ENCODE assay signal across 14 cellular contexts in the genomic region with DNA sequence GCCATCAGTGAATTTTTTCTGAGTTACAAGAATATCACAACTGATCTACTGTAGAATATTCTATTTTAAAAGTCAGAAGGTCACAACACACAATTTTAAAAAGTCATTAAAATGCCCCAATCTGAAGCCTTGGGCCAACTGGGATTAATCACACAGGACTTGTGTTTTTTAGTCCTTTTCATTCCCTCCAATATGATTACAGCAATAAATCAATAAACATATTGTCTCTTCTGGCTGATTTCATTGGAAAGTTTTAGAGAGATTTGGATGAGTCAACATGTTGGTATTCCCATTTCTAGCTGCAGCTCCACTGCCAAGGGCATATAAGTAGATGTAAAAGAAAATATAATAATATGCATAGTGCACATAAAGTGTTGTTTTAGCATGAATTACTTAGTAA.
DNase-seq lines count a peak whose midpoint lies in the region; FAIRE-seq and TF ChIP-seq lines count a peak whose summit lies in the region.
"Had no signal": no experiment of that assay in that cellular context is flagged by ENCODE, and none has a peak within 500 bp of the region (broad histone marks: within the 10 kb centered on the region; RNA-seq: fewer than 3 reads in every experiment).

No MANE protein-coding gene starts in this region.

- peak overlapping the region in 6 of 8 donors; percentile 31 to 87 (median 65) for H3K27ac Mint-ChIP-seq in CD8-positive, alpha-beta memory T cell

- no peaks in the 10 kb centered on the region for H3K36me3 ChIP-seq in CD8-positive, alpha-beta memory T cell (ENCODE audit: insufficient read depth, low read length)
- H3K36me3 ChIP-seq in bronchial epithelial cell (ENCODE audit: control insufficient read depth, insufficient read depth, low read length), result peaks cover 2% of the 10 kb centered on the region
- H3K36me3 ChIP-seq: right lobe of liver had no signal

- peaks cover 37 to 66% (median 57%) of the 10 kb centered on the region in 3 donors for H3K4me1 Mint-ChIP-seq in CD8-positive, alpha-beta memory T cell

- POLR2A ChIA-PET in CD8-positive, alpha-beta memory T cell (lab: Charles Lee), result no interaction called here

- no peak for DNase-seq in CD8-positive, alpha-beta memory T cell
- peak; percentile 11 for DNase-seq in LoVo (ENCODE audit: low spot score)
- DNase-seq in bronchial epithelial cell (ENCODE audit: low read depth), result peak; percentile 59
- DNase-seq in lung microvascular endothelial cell (ENCODE audit: low read depth in 2 of 2), result peak; percentile 48 to 56
- DNase-seq in HuH-7 (ENCODE audit: low spot score), result no peak
- DNase-seq in NCI-H146 treated with DMSO at 0.1 percent for 48 hours (lab: John Stamatoyannopoulos, UW; ENCODE audit: unreplicated experiment), result no peak
- DNase-seq in NCI-H1048 (lab: John Stamatoyannopoulos, UW), result no peak
- DNase-seq in NCI-H2081 treated with DMSO at 0.1 percent for 48 hours (lab: John Stamatoyannopoulos, UW), result no peak
- DNase-seq: activated CD4-positive, alpha-beta T cell treated with anti-CD3 and anti-CD28 coated beads for 48 hours; activated effector memory CD4-positive, alpha-beta T cell treated with anti-CD3 and anti-CD28 coated beads, Interleukin-2, amount 50 U/mL, for 16 hours; Calu3; NCI-H526; right lobe of liver had no signal

- CTCF ChIA-PET in CD8-positive, alpha-beta memory T cell (lab: Charles Lee), result interaction anchor here (1.4 to 2.1 kb wide), 4 partner anchors 11 to 82 kb away, joined by 3 to 5 read pairs (median 3); no protein-coding TSS in a partner anchor

- peaks cover 15 to 65% (median 23%) of the 10 kb centered on the region in 3 donors for H3K36me3 Mint-ChIP-seq in CD8-positive, alpha-beta memory T cell

- no peaks in the 10 kb centered on the region for H3K9me3 ChIP-seq in CD8-positive, alpha-beta memory T cell (ENCODE audit: low read length)
- H3K9me3 ChIP-seq: right lobe of liver had no signal

- no peak overlapping the region for H3K4me3 ChIP-seq in CD8-positive, alpha-beta memory T cell (ENCODE audit: low read length)
- no peak overlapping the region for H3K4me3 ChIP-seq in bronchial epithelial cell (ENCODE audit: low read depth, low read length)
- H3K4me3 ChIP-seq: GM12878, right lobe of liver had no signal

- H3K4me1 ChIP-seq in CD8-positive, alpha-beta memory T cell (ENCODE audit: insufficient read depth, low read length), result peaks cover 30% of the 10 kb centered on the region
- H3K4me1 ChIP-seq: right lobe of liver had no signal

- H3K4me3 Mint-ChIP-seq in CD8-positive, alpha-beta memory T cell, result no peak overlapping the region

- FAIRE-seq in bronchial epithelial cell (lab: Jason Lieb, UNC), result no peak
- FAIRE-seq: GM12878 had no signal

- no peaks in the 10 kb centered on the region for H3K9me3 Mint-ChIP-seq in CD8-positive, alpha-beta memory T cell

- H3K27me3 ChIP-seq in CD8-positive, alpha-beta memory T cell (ENCODE audit: insufficient read depth, low read length, poor library complexity, severe bottlenecking), result no peaks in the 10 kb centered on the region
- H3K27me3 ChIP-seq in bronchial epithelial cell (ENCODE audit: control insufficient read depth, insufficient read depth, low read length), result no peaks in the 10 kb centered on the region
- H3K27me3 ChIP-seq: right lobe of liver had no signal

- no peak overlapping the region for H3K27ac ChIP-seq in CD8-positive, alpha-beta memory T cell (ENCODE audit: low read depth, low read length)
- H3K27ac ChIP-seq: right lobe of liver had no signal

- H3K27me3 Mint-ChIP-seq in CD8-positive, alpha-beta memory T cell, result no peaks in the 10 kb centered on the region

- no peak for TF ChIP-seq CTCF in bronchial epithelial cell (IDR thresholded peaks at IDR 0.05; ENCODE audit: insufficient read depth, low read length, severe bottlenecking)

Comparison
In these comparisons a context has a peak if more than half of its experiments do, and no peak if none do; other contexts are left out.
1. DNase-seq: peak in LoVo (single experiment), bronchial epithelial cell (single experiment) and lung microvascular endothelial cell (2 of 2); none in CD8-positive, alpha-beta memory T cell (0 of 5), HuH-7 (single experiment), NCI-H146 treated with DMSO at 0.1 percent for 48 hours (single experiment), NCI-H1048 (single experiment) and NCI-H2081 treated with DMSO at 0.1 percent for 48 hours (single experiment).